In the genomic region with DNA sequence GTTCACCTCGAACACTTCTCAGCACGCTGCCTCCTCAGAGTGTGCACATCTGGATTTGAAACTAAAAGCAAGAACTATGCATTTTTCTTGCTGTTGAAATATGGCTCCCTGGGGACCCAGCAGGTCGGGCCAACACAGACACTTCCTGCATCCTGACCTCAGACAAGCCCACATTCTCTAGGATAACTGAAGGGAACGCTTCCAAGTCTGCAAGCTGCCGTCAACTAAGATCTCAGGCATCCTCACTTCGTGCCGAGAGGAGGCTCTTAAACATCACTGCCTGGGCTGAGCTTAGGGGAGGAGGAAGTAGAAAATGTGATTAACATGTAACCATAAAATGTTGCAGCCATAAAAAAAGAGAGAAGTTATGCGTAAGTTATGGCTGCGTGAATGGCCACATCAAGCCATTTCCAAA, we compare ENCODE assay signal across 8 cellular contexts.
A peak's percentile ranks its signal among the peaks of the same experiment; 100 is the strongest.
DNase-seq lines count a peak whose midpoint lies in the region; ATAC-seq and TF ChIP-seq lines count a peak whose summit lies in the region.

No MANE protein-coding gene starts in this region.

- CTCF ChIA-PET in activated CD8-positive, alpha-beta T cell treated with anti-CD3 and anti-CD28 coated beads for 36 hours (lab: Charles Lee), result no interaction called here

- H3K4me3 ChIP-seq in HFF-Myc (replicated peaks; ENCODE audit: low read depth, low read length) (no peak overlapping the region), lower leg skin (ENCODE audit: low read depth, poor library complexity, severe bottlenecking) (no peak overlapping the region)

- H3K27ac Mint-ChIP-seq in activated CD8-positive, alpha-beta T cell treated with anti-CD3 and anti-CD28 coated beads for 36 hours, result no peak overlapping the region

- no peak for TF ChIP-seq CTCF in HFF-Myc (IDR thresholded peaks at IDR 0.05; ENCODE audit: low read depth, low read length, missing control alignments)
- TF ChIP-seq CTCF in lower leg skin (IDR thresholded peaks at IDR 0.05), result no peak
- TF ChIP-seq CTCF in activated CD8-positive, alpha-beta T cell treated with anti-CD3 and anti-CD28 coated beads for 36 hours (IDR thresholded peaks at IDR 0.05), result no peak

- 21 to 26% methylated on average over 9 of the region's 9 CpGs for WGBS in lower leg skin, 2 donors

- peaks cover 40% of the 10 kb centered on the region for H3K27me3 Mint-ChIP-seq in activated CD8-positive, alpha-beta T cell treated with anti-CD3 and anti-CD28 coated beads for 36 hours

- no peaks in the 10 kb centered on the region for H3K36me3 Mint-ChIP-seq in activated CD8-positive, alpha-beta T cell treated with anti-CD3 and anti-CD28 coated beads for 36 hours (ENCODE audit: low read depth)

- peaks cover 10% of the 10 kb centered on the region for H3K9me3 Mint-ChIP-seq in activated CD8-positive, alpha-beta T cell treated with anti-CD3 and anti-CD28 coated beads for 36 hours

- POLR2A ChIA-PET in activated CD8-positive, alpha-beta T cell treated with anti-CD3 and anti-CD28 coated beads for 36 hours (lab: Charles Lee), result no interaction called here

- no peak overlapping the region for H3K4me3 Mint-ChIP-seq in activated CD8-positive, alpha-beta T cell treated with anti-CD3 and anti-CD28 coated beads for 36 hours

- intact Hi-C loops in lower leg skin (cut with DNase I; ENCODE audit: low total_unique reads), result no loop called here
- intact Hi-C loops in activated CD8-positive, alpha-beta T cell treated with anti-CD3 and anti-CD28 coated beads for 36 hours (cut with micrococcal nuclease), result no loop called here

- ATAC-seq in activated CD8-positive, alpha-beta T cell treated with anti-CD3 and anti-CD28 coated beads for 36 hours, result no peak

- DNase-seq in CD1c-positive myeloid dendritic cell (ENCODE audit: extremely low spot score) (peak; percentile 64), HFF-Myc (ENCODE audit: extremely low read depth, low read depth) (peak; percentile 99), T1000 (lab: John Stamatoyannopoulos, UW) (peak; percentile 75), lower leg skin (ENCODE audit: low spot score in 2 of 2) (peak; percentile 63 to 90), mesenteric fat pad (ENCODE audit: low spot score) (no peak)
- DNase-seq in activated CD4-positive, alpha-beta T cell treated with anti-CD3 and anti-CD28 coated beads for 4 hours, result no peak
- DNase-seq in activated effector memory CD4-positive, alpha-beta T cell treated with anti-CD3 and anti-CD28 coated beads, Interleukin-2, amount 50 U/mL, for 16 hours, result no peak
- no peak for DNase-seq in activated CD8-positive, alpha-beta T cell treated with anti-CD3 and anti-CD28 coated beads for 36 hours

- peaks cover 7% of the 10 kb centered on the region for H3K4me1 Mint-ChIP-seq in activated CD8-positive, alpha-beta T cell treated with anti-CD3 and anti-CD28 coated beads for 36 hours (ENCODE audit: low read depth)

- no peak for TF ChIP-seq POLR2A in lower leg skin (IDR thresholded peaks at IDR 0.05)

Comparison
In these comparisons a context has a peak if more than half of its experiments do, and no peak if none do; other contexts are left out.
1. DNase-seq: peak in CD1c-positive myeloid dendritic cell (single experiment), HFF-Myc (single experiment), T1000 (single experiment) and lower leg skin (2 of 2); none in mesenteric fat pad (single experiment), activated CD4-positive, alpha-beta T cell treated with anti-CD3 and anti-CD28 coated beads for 4 hours (0 of 2), activated effector memory CD4-positive, alpha-beta T cell treated with anti-CD3 and anti-CD28 coated beads, Interleukin-2, amount 50 U/mL, for 16 hours (single experiment) and activated CD8-positive, alpha-beta T cell treated with anti-CD3 and anti-CD28 coated beads for 36 hours (single experiment).